20 cellular contexts compared by ENCODE assay signal in the genomic region with DNA sequence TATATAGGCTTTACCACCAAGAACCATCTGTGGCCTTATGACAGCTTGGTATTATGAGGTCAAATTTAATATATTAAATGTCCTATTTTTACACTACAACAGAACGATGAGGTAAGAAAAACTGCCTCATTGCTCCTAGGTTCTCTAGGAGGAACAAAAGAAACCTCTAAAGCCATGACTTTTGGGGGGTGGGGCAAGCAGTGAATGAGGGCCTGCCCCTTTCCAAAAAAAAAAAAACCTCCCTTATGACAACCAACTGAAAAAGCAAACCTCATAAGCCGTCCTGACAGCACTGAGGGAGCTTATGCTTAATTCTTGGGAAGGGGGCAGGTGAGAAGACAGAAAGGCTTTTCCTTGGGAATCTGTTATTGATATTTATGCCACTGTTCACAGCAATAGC.
"Had no signal": no experiment of that assay in that cellular context is flagged by ENCODE, and none has a peak within 500 bp of the region (broad histone marks: within the 10 kb centered on the region; RNA-seq: fewer than 3 reads in every experiment).

No MANE protein-coding gene starts in this region.

- H3K4me3 Mint-ChIP-seq: activated naive CD4-positive, alpha-beta T cell treated with anti-CD3 and anti-CD28 coated beads, Interleukin-2, amount 10 ng/mL, durations not matched to agents 7 days and 5 days; activated naive CD8-positive, alpha-beta T cell treated with anti-CD3 and anti-CD28 coated beads, Interleukin-2, amount 50 U/mL, for 24 hours; memory B cell; naive B cell; stimulated activated naive CD8-positive, alpha-beta T cell treated with anti-CD3 and anti-CD28 coated beads, Interleukin-15, Interleukin-2, amounts not matched to agents 100 ng/mL and 50 ng/mL, for 24 hours had no signal

- H3K27me3 Mint-ChIP-seq: activated naive CD4-positive, alpha-beta T cell treated with anti-CD3 and anti-CD28 coated beads, Interleukin-2, amount 10 ng/mL, durations not matched to agents 7 days and 5 days; activated naive CD8-positive, alpha-beta T cell treated with anti-CD3 and anti-CD28 coated beads, Interleukin-2, amount 50 U/mL, for 24 hours; memory B cell; naive B cell; progenitor cell of endocrine pancreas; stimulated activated naive CD8-positive, alpha-beta T cell treated with anti-CD3 and anti-CD28 coated beads, Interleukin-15, Interleukin-2, amounts not matched to agents 100 ng/mL and 50 ng/mL, for 24 hours had no signal

- H3K36me3 ChIP-seq: cardiac muscle cell had no signal

- H3K9me3 Mint-ChIP-seq: activated naive CD4-positive, alpha-beta T cell treated with anti-CD3 and anti-CD28 coated beads, Interleukin-2, amount 10 ng/mL, durations not matched to agents 7 days and 5 days; activated naive CD8-positive, alpha-beta T cell treated with anti-CD3 and anti-CD28 coated beads, Interleukin-2, amount 50 U/mL, for 24 hours; activated T-cell treated with anti-CD3 and anti-CD28 coated beads, Interleukin-2, amount 50 U/mL, for 72 hours; memory B cell; naive B cell; stimulated activated naive CD8-positive, alpha-beta T cell treated with anti-CD3 and anti-CD28 coated beads, Interleukin-15, Interleukin-2, amounts not matched to agents 100 ng/mL and 50 ng/mL, for 24 hours had no signal

- H3K27ac ChIP-seq: body of pancreas, cardiac muscle cell, foreskin keratinocyte, transverse colon, WERI-Rb-1 had no signal

- ATAC-seq: body of pancreas, foreskin keratinocyte, left colon had no signal

- H3K9me3 ChIP-seq: body of pancreas, transverse colon had no signal

- H3K27ac Mint-ChIP-seq: activated naive CD4-positive, alpha-beta T cell treated with anti-CD3 and anti-CD28 coated beads, Interleukin-2, amount 10 ng/mL, durations not matched to agents 7 days and 5 days; progenitor cell of endocrine pancreas had no signal

- DNase-seq: activated CD4-positive, alpha-beta T cell treated with anti-CD3 and anti-CD28 coated beads, Interleukin-2, amount 50 U/mL, for 1 hour; activated CD4-positive, CD25-positive, alpha-beta regulatory T cell treated with anti-CD3 and anti-CD28 coated beads, Interleukin-2, amount 50 U/mL, for 72 hours; activated CD8-positive, alpha-beta memory T cell treated with anti-CD3 and anti-CD28 coated beads, Interleukin-2, amount 50 U/mL, for 48 hours; activated effector memory CD4-positive, alpha-beta T cell treated with anti-CD3 and anti-CD28 coated beads, Interleukin-2, amount 50 U/mL, for 16 hours; activated naive CD4-positive, alpha-beta T cell treated with anti-CD3 and anti-CD28 coated beads, Interleukin-2, amount 10 ng/mL, durations not matched to agents 7 days and 5 days; activated naive CD8-positive, alpha-beta T cell treated with anti-CD3 and anti-CD28 coated beads, Interleukin-2, amount 50 U/mL, for 24 hours; activated T-cell treated with anti-CD3 and anti-CD28 coated beads, Interleukin-2, amount 50 U/mL, for 72 hours; body of pancreas; effector CD4-positive, alpha-beta T cell; foreskin keratinocyte; left colon; naive B cell; retina; stimulated activated CD4-positive, alpha-beta T cell treated with anti-CD3 and anti-CD28 coated beads, Interleukin-4, amount 100 ng/mL, for 24 hours; transverse colon had no signal

- H3K4me3 ChIP-seq: body of pancreas, cardiac muscle cell, transverse colon had no signal

- H3K4me1 ChIP-seq: body of pancreas, foreskin keratinocyte, transverse colon had no signal

- H3K27me3 ChIP-seq: body of pancreas, cardiac muscle cell, foreskin keratinocyte, transverse colon had no signal
